2 cellular contexts compared by ENCODE assay signal in the genomic region with DNA sequence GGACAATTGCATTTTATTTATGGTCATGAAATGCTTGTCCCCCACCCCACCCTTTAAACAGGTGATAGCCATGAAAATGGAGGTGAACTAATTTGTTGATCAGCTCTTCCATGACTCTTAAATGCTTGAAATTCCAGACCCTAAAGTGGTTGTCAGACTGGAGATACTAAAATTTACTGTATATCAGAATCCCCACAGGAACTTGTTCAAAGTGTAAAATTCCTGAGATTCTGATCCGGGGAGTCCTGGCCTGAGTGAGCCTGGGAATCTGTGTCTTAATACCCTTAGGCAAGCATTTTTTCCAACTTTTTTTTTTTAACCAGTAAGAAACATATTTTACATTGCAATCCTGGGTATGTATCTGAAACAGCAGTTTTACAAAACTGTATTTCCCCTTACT.
TF ChIP-seq lines count a peak whose summit lies in the region.

No MANE protein-coding gene starts in this region.

TF ChIP-seq in SK-N-SH treated with all-trans-retinoic acid at 6 μM for 48 hours, 23 proteins besides CTCF, POLR2A, EP300 and RAD21 (continued from another document):
- no peak for TF ChIP-seq TOX (CRISPR knock-in tag; IDR thresholded peaks at IDR 0.05; ENCODE audit: borderline replicate concordance)
- peak; percentile 91 for TF ChIP-seq ISL1 (CRISPR knock-in tag; IDR thresholded peaks at IDR 0.05)
- TF ChIP-seq, protein P1, sequence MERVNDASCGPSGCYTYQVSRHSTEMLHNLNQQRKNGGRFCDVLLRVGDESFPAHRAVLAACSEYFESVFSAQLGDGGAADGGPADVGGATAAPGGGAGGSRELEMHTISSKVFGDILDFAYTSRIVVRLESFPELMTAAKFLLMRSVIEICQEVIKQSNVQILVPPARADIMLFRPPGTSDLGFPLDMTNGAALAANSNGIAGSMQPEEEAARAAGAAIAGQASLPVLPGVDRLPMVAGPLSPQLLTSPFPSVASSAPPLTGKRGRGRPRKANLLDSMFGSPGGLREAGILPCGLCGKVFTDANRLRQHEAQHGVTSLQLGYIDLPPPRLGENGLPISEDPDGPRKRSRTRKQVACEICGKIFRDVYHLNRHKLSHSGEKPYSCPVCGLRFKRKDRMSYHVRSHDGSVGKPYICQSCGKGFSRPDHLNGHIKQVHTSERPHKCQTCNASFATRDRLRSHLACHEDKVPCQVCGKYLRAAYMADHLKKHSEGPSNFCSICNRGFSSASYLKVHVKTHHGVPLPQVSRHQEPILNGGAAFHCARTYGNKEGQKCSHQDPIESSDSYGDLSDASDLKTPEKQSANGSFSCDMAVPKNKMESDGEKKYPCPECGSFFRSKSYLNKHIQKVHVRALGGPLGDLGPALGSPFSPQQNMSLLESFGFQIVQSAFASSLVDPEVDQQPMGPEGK (CRISPR knock-in tag; IDR thresholded peaks at IDR 0.05; ENCODE audit: borderline replicate concordance): peak; percentile 32; the same call in 1 of the 2 replicates
- TF ChIP-seq CSDC2 (CRISPR knock-in tag; IDR thresholded peaks at IDR 0.05): 0 out of 2 replicates have a peak, but pooled peaks have one; percentile 0
TF ChIP-seq in SK-N-SH treated with all-trans-retinoic acid at 6 μM for 48 hours: peak in this region for 4.

TF ChIP-seq in SK-N-SH, 30 proteins besides CTCF, POLR2A, EP300 and RAD21 (continued from another document):
- TF ChIP-seq, protein P2, sequence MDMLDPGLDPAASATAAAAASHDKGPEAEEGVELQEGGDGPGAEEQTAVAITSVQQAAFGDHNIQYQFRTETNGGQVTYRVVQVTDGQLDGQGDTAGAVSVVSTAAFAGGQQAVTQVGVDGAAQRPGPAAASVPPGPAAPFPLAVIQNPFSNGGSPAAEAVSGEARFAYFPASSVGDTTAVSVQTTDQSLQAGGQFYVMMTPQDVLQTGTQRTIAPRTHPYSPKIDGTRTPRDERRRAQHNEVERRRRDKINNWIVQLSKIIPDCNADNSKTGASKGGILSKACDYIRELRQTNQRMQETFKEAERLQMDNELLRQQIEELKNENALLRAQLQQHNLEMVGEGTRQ (IDR thresholded peaks at IDR 0.05; ENCODE audit: borderline replicate concordance, low read depth, low read length): no peak
- TF ChIP-seq RCOR1 (IDR thresholded peaks at IDR 0.05; ENCODE audit: low read length) (no peak), YY1 (IDR thresholded peaks at IDR 0.05; ENCODE audit: low read depth) (no peak), GABPA (IDR thresholded peaks at IDR 0.05; ENCODE audit: low read depth) (no peak), MXI1 (IDR thresholded peaks at IDR 0.05; ENCODE audit: low read depth, low read length) (no peak)
- TF ChIP-seq, protein P3, sequence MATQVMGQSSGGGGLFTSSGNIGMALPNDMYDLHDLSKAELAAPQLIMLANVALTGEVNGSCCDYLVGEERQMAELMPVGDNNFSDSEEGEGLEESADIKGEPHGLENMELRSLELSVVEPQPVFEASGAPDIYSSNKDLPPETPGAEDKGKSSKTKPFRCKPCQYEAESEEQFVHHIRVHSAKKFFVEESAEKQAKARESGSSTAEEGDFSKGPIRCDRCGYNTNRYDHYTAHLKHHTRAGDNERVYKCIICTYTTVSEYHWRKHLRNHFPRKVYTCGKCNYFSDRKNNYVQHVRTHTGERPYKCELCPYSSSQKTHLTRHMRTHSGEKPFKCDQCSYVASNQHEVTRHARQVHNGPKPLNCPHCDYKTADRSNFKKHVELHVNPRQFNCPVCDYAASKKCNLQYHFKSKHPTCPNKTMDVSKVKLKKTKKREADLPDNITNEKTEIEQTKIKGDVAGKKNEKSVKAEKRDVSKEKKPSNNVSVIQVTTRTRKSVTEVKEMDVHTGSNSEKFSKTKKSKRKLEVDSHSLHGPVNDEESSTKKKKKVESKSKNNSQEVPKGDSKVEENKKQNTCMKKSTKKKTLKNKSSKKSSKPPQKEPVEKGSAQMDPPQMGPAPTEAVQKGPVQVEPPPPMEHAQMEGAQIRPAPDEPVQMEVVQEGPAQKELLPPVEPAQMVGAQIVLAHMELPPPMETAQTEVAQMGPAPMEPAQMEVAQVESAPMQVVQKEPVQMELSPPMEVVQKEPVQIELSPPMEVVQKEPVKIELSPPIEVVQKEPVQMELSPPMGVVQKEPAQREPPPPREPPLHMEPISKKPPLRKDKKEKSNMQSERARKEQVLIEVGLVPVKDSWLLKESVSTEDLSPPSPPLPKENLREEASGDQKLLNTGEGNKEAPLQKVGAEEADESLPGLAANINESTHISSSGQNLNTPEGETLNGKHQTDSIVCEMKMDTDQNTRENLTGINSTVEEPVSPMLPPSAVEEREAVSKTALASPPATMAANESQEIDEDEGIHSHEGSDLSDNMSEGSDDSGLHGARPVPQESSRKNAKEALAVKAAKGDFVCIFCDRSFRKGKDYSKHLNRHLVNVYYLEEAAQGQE (IDR thresholded peaks at IDR 0.05; ENCODE audit: low read depth, low read length): no peak
